1 cellular context compared by ENCODE assay signal in the genomic region with DNA sequence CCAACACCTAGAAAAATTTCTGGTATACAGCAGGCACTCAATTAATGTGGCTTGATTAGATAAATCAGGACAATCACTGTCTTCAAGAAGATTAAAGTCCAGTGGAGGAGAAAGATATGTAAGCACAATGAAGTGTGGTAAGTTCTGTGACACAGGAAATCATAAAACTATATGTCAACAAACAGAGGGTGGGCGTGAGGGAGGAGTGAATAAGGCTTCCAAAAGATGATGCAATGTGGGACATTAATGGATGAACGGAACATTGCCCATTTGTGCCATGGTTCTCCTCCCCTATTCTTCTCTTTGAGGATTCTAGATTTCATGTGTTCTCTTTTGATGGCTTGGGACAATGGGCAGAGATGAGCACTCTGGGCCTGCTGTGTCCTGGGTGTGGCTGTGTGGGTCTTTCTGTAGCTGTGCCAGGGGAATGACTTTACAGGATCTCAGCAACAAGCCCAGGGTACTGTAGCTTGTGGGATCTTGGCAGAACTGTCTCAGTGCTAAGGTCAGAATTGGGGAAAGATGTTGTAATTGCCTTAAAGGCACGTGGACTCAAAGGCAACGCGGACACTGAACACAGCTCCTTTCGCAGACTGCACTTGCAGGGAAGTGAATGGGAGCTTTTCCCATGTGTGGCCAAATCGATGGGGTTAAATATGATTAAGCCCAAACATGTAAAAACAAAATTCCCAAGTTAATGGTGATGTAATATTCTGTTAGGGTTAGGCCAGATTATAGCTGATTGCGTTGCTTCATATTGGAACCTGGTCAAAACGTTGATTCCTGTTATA.
A peak's percentile ranks its signal among the peaks of the same experiment; 100 is the strongest.
TF ChIP-seq lines count a peak whose summit lies in the region.

No MANE protein-coding gene starts in this region.

TF ChIP-seq in HEK293, 187 proteins besides CTCF, POLR2A, EP300 and RAD21 (continued from another document):
- TF ChIP-seq, protein P1, sequence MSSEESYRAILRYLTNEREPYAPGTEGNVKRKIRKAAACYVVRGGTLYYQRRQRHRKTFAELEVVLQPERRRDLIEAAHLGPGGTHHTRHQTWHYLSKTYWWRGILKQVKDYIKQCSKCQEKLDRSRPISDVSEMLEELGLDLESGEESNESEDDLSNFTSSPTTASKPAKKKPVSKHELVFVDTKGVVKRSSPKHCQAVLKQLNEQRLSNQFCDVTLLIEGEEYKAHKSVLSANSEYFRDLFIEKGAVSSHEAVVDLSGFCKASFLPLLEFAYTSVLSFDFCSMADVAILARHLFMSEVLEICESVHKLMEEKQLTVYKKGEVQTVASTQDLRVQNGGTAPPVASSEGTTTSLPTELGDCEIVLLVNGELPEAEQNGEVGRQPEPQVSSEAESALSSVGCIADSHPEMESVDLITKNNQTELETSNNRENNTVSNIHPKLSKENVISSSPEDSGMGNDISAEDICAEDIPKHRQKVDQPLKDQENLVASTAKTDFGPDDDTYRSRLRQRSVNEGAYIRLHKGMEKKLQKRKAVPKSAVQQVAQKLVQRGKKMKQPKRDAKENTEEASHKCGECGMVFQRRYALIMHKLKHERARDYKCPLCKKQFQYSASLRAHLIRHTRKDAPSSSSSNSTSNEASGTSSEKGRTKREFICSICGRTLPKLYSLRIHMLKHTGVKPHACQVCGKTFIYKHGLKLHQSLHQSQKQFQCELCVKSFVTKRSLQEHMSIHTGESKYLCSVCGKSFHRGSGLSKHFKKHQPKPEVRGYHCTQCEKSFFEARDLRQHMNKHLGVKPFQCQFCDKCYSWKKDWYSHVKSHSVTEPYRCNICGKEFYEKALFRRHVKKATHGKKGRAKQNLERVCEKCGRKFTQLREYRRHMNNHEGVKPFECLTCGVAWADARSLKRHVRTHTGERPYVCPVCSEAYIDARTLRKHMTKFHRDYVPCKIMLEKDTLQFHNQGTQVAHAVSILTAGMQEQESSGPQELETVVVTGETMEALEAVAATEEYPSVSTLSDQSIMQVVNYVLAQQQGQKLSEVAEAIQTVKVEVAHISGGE (tag by site-specific recombination; conservative IDR thresholded peaks at IDR 0.05; ENCODE audit: low read depth) = no peak
- TF ChIP-seq, protein P2, sequence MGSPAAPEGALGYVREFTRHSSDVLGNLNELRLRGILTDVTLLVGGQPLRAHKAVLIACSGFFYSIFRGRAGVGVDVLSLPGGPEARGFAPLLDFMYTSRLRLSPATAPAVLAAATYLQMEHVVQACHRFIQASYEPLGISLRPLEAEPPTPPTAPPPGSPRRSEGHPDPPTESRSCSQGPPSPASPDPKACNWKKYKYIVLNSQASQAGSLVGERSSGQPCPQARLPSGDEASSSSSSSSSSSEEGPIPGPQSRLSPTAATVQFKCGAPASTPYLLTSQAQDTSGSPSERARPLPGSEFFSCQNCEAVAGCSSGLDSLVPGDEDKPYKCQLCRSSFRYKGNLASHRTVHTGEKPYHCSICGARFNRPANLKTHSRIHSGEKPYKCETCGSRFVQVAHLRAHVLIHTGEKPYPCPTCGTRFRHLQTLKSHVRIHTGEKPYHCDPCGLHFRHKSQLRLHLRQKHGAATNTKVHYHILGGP (tag by site-specific recombination; IDR thresholded peaks at IDR 0.05) = peak; percentile 39; the same call in 1 of the 2 replicates
- TF ChIP-seq KLF16 (tag by site-specific recombination; IDR thresholded peaks at IDR 0.05) (0 out of 2 replicates have a peak, but pooled peaks have one; percentile 49), KLF9 (tag by site-specific recombination; IDR thresholded peaks at IDR 0.05; ENCODE audit: low read depth) (peak; percentile 51), ZFHX2 (tag by site-specific recombination; conservative IDR thresholded peaks at IDR 0.05) (peak; percentile 90), ZSCAN30 (tag by site-specific recombination; IDR thresholded peaks at IDR 0.05) (no peak), ZNF24 (tag by site-specific recombination; IDR thresholded peaks at IDR 0.05) (0 out of 2 replicates have a peak, but pooled peaks have one; percentile 74), SETDB1 (IDR thresholded peaks at IDR 0.05; ENCODE audit: insufficient read length, low read length) (no peak), KLF10 (tag by site-specific recombination; IDR thresholded peaks at IDR 0.05) (peak; percentile 79; the same call in 1 of the 2 replicates), KLF1 (tag by site-specific recombination; IDR thresholded peaks at IDR 0.05) (peak; percentile 84), MZF1 (tag by site-specific recombination; IDR thresholded peaks at IDR 0.05; ENCODE audit: borderline replicate concordance) (peak; percentile 77; the same call in 1 of the 2 replicates), ZNF600 (tag by site-specific recombination; IDR thresholded peaks at IDR 0.05) (no peak), ZNF529 (tag by site-specific recombination; IDR thresholded peaks at IDR 0.05; ENCODE audit: insufficient replicate concordance) (no peak)
- TF ChIP-seq, protein P3, sequence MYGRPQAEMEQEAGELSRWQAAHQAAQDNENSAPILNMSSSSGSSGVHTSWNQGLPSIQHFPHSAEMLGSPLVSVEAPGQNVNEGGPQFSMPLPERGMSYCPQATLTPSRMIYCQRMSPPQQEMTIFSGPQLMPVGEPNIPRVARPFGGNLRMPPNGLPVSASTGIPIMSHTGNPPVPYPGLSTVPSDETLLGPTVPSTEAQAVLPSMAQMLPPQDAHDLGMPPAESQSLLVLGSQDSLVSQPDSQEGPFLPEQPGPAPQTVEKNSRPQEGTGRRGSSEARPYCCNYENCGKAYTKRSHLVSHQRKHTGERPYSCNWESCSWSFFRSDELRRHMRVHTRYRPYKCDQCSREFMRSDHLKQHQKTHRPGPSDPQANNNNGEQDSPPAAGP (tag by site-specific recombination; IDR thresholded peaks at IDR 0.05) = peak; percentile 65; the same call in 1 of the 2 replicates
- TF ChIP-seq, protein P4, sequence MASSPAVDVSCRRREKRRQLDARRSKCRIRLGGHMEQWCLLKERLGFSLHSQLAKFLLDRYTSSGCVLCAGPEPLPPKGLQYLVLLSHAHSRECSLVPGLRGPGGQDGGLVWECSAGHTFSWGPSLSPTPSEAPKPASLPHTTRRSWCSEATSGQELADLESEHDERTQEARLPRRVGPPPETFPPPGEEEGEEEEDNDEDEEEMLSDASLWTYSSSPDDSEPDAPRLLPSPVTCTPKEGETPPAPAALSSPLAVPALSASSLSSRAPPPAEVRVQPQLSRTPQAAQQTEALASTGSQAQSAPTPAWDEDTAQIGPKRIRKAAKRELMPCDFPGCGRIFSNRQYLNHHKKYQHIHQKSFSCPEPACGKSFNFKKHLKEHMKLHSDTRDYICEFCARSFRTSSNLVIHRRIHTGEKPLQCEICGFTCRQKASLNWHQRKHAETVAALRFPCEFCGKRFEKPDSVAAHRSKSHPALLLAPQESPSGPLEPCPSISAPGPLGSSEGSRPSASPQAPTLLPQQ (tag by site-specific recombination; IDR thresholded peaks at IDR 0.05) = peak; percentile 60
- TF ChIP-seq, protein P5, sequence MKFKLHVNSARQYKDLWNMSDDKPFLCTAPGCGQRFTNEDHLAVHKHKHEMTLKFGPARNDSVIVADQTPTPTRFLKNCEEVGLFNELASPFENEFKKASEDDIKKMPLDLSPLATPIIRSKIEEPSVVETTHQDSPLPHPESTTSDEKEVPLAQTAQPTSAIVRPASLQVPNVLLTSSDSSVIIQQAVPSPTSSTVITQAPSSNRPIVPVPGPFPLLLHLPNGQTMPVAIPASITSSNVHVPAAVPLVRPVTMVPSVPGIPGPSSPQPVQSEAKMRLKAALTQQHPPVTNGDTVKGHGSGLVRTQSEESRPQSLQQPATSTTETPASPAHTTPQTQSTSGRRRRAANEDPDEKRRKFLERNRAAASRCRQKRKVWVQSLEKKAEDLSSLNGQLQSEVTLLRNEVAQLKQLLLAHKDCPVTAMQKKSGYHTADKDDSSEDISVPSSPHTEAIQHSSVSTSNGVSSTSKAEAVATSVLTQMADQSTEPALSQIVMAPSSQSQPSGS (tag by site-specific recombination; IDR thresholded peaks at IDR 0.05; ENCODE audit: low read depth) = peak; percentile 65
- TF ChIP-seq, protein P6, sequence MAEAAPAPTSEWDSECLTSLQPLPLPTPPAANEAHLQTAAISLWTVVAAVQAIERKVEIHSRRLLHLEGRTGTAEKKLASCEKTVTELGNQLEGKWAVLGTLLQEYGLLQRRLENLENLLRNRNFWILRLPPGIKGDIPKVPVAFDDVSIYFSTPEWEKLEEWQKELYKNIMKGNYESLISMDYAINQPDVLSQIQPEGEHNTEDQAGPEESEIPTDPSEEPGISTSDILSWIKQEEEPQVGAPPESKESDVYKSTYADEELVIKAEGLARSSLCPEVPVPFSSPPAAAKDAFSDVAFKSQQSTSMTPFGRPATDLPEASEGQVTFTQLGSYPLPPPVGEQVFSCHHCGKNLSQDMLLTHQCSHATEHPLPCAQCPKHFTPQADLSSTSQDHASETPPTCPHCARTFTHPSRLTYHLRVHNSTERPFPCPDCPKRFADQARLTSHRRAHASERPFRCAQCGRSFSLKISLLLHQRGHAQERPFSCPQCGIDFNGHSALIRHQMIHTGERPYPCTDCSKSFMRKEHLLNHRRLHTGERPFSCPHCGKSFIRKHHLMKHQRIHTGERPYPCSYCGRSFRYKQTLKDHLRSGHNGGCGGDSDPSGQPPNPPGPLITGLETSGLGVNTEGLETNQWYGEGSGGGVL (tag by site-specific recombination; IDR thresholded peaks at IDR 0.05) = peak; percentile 57; the same call in 1 of the 2 replicates
- TF ChIP-seq, protein P7, sequence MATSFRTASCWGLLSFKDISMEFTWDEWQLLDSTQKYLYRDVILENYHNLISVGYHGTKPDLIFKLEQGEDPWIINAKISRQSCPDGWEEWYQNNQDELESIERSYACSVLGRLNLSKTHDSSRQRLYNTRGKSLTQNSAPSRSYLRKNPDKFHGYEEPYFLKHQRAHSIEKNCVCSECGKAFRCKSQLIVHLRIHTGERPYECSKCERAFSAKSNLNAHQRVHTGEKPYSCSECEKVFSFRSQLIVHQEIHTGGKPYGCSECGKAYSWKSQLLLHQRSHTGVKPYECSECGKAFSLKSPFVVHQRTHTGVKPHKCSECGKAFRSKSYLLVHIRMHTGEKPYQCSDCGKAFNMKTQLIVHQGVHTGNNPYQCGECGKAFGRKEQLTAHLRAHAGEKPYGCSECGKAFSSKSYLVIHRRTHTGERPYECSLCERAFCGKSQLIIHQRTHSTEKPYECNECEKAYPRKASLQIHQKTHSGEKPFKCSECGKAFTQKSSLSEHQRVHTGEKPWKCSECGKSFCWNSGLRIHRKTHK (tag by site-specific recombination; IDR thresholded peaks at IDR 0.05) = no peak
- TF ChIP-seq, protein P8, sequence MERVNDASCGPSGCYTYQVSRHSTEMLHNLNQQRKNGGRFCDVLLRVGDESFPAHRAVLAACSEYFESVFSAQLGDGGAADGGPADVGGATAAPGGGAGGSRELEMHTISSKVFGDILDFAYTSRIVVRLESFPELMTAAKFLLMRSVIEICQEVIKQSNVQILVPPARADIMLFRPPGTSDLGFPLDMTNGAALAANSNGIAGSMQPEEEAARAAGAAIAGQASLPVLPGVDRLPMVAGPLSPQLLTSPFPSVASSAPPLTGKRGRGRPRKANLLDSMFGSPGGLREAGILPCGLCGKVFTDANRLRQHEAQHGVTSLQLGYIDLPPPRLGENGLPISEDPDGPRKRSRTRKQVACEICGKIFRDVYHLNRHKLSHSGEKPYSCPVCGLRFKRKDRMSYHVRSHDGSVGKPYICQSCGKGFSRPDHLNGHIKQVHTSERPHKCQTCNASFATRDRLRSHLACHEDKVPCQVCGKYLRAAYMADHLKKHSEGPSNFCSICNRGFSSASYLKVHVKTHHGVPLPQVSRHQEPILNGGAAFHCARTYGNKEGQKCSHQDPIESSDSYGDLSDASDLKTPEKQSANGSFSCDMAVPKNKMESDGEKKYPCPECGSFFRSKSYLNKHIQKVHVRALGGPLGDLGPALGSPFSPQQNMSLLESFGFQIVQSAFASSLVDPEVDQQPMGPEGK (tag by site-specific recombination; IDR thresholded peaks at IDR 0.05) = peak; percentile 33; the same call in 1 of the 2 replicates
- TF ChIP-seq, protein P9, sequence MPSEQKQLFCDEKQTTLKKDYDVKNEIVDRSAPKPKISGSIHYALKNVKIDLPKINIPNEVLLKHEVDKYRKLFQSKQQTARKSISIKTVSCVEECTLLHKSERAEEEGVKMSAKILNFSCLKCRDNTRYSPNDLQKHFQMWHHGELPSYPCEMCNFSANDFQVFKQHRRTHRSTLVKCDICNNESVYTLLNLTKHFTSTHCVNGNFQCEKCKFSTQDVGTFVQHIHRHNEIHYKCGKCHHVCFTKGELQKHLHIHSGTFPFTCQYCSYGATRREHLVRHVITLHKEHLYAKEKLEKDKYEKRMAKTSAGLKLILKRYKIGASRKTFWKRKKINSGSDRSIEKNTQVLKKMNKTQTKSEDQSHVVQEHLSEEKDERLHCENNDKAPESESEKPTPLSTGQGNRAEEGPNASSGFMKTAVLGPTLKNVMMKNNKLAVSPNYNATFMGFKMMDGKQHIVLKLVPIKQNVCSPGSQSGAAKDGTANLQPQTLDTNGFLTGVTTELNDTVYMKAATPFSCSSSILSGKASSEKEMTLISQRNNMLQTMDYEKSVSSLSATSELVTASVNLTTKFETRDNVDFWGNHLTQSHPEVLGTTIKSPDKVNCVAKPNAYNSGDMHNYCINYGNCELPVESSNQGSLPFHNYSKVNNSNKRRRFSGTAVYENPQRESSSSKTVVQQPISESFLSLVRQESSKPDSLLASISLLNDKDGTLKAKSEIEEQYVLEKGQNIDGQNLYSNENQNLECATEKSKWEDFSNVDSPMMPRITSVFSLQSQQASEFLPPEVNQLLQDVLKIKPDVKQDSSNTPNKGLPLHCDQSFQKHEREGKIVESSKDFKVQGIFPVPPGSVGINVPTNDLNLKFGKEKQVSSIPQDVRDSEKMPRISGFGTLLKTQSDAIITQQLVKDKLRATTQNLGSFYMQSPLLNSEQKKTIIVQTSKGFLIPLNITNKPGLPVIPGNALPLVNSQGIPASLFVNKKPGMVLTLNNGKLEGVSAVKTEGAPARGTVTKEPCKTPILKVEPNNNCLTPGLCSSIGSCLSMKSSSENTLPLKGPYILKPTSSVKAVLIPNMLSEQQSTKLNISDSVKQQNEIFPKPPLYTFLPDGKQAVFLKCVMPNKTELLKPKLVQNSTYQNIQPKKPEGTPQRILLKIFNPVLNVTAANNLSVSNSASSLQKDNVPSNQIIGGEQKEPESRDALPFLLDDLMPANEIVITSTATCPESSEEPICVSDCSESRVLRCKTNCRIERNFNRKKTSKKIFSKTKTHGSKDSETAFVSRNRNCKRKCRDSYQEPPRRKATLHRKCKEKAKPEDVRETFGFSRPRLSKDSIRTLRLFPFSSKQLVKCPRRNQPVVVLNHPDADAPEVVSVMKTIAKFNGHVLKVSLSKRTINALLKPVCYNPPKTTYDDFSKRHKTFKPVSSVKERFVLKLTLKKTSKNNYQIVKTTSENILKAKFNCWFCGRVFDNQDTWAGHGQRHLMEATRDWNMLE (tag by site-specific recombination; conservative IDR thresholded peaks at IDR 0.05; ENCODE audit: low read depth) = peak; percentile 39
